9 cellular contexts compared by ENCODE assay signal in genomic region chr4:168853770-168854169, GRCh38.
DNase-seq lines count a peak whose midpoint lies in the region; ATAC-seq and TF ChIP-seq lines count a peak whose summit lies in the region.
"Had no signal": no experiment of that assay in that cellular context is flagged by ENCODE, and none has a peak within 500 bp of the region (broad histone marks: within the 10 kb centered on the region; RNA-seq: fewer than 3 reads in every experiment).

No MANE protein-coding gene starts in this region.

- peaks cover 18% of the 10 kb centered on the region for H3K36me3 ChIP-seq in SJCRH30
- H3K36me3 ChIP-seq in spleen = peaks cover 0 to 3% (median 0%) of the 10 kb centered on the region in 6 donors

- WGBS in spleen, 5 donors = 52 to 71% (median 58%) methylated on average over 4 of the region's 4 CpGs

- H3K27ac ChIP-seq in SJCRH30 (peak overlapping the region; percentile 35), spleen (peak overlapping the region in 5 of 8 donors; percentile 27 to 57 (median 43))

- no peak for TF ChIP-seq CTCF in spleen (IDR thresholded peaks at IDR 0.05 in 8 of 11, conservative IDR thresholded peaks at IDR 0.05 in 3 of 11)

- ATAC-seq in GM19043 (IDR thresholded peaks at IDR 0.05; ENCODE audit: low read depth, unreplicated experiment) = peak; percentile 45
- ATAC-seq in HG02759 (IDR thresholded peaks at IDR 0.05; ENCODE audit: unreplicated experiment) = peak; percentile 48

- intact Hi-C loops in spleen (cut with DNase I; ENCODE audit: low total_unique reads) = no loop called here

- no peaks in the 10 kb centered on the region for H3K9me3 ChIP-seq in SJCRH30 (replicated peaks)
- no peaks in the 10 kb centered on the region for H3K9me3 ChIP-seq in spleen

- H3K27me3 ChIP-seq in SJCRH30 (no peaks in the 10 kb centered on the region), spleen (replicated peaks in 1 of 7) (no peaks in the 10 kb centered on the region)

- TF ChIP-seq POLR2A in spleen (IDR thresholded peaks at IDR 0.05) = no peak

- H3K4me1 ChIP-seq in SJCRH30 (peaks cover 53% of the 10 kb centered on the region), spleen (peaks cover 7 to 54% (median 34%) of the 10 kb centered on the region in 6 donors)

- no peak for DNase-seq in SJCRH30
- no peak for DNase-seq in spleen
- DNase-seq in SK-N-DZ (ENCODE audit: low spot score) = no peak
- no peak for DNase-seq in NCI-H345 treated with DMSO at 0.1 percent for 48 hours (lab: John Stamatoyannopoulos, UW; ENCODE audit: unreplicated experiment)
- no peak for DNase-seq in stimulated activated CD4-positive, alpha-beta T cell treated with anti-CD3 and anti-CD28 coated beads, Interleukin-2, amount 100 ng/mL, for 48 hours
- DNase-seq: cortex of kidney, NCI-H2081 had no signal

- H3K4me3 ChIP-seq in SJCRH30 (no peak overlapping the region), spleen (no peak overlapping the region)
